16 cellular contexts compared by ENCODE assay signal in the genomic region with DNA sequence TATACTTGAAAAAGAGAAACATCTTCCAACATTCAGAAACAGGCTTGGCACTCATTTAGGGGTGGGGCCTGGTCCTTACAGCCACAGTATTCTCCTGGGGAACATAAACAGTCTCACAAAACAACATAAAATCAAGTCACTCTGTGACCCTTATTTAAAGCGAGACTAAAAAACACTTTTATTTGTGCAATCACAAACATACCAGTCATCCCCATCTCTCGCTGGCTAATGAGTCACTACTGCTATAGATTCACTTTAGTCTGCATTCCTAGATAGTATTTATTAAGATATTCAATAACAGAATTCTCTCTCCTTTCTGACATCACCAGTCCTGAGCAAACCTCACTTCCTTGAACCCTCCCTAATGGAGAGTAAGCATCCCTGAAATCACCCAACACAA.
DNase-seq lines count a peak whose midpoint lies in the region; ATAC-seq, FAIRE-seq and TF ChIP-seq lines count a peak whose summit lies in the region.
"Had no signal": no experiment of that assay in that cellular context is flagged by ENCODE, and none has a peak within 500 bp of the region (broad histone marks: within the 10 kb centered on the region; RNA-seq: fewer than 3 reads in every experiment).

No MANE protein-coding gene starts in this region.

- H3K36me3 ChIP-seq in bronchial epithelial cell (ENCODE audit: control insufficient read depth, insufficient read depth, low read length) = no peaks in the 10 kb centered on the region
- H3K36me3 ChIP-seq: left lung had no signal

- no peak overlapping the region for H3K4me3 ChIP-seq in bronchial epithelial cell (ENCODE audit: low read depth, low read length)
- H3K4me3 ChIP-seq: dorsolateral prefrontal cortex, left lung, skin epidermis had no signal

- ATAC-seq in GM21367 (IDR thresholded peaks at IDR 0.05; ENCODE audit: unreplicated experiment) = no peak
- ATAC-seq in HG03432 (IDR thresholded peaks at IDR 0.05; ENCODE audit: unreplicated experiment) = no peak
- ATAC-seq: left lung, Panc1 had no signal

- TF ChIP-seq CTCF in bronchial epithelial cell (IDR thresholded peaks at IDR 0.05; ENCODE audit: insufficient read depth, low read length, severe bottlenecking) = no peak
- no peak for TF ChIP-seq CTCF in D721Med (IDR thresholded peaks at IDR 0.05; ENCODE audit: insufficient read depth, missing control alignments)

- peak; percentile 6 for DNase-seq in EH (ENCODE audit: low read depth)
- peak; percentile 25 for DNase-seq in HT-29 (ENCODE audit: low spot score)
- peak; percentile 38 for DNase-seq in bronchial epithelial cell (ENCODE audit: low read depth)
- DNase-seq in kidney tubule cell (ENCODE audit: low spot score) = peak; percentile 6
- DNase-seq in D721Med (ENCODE audit: insufficient read length, low spot score) = no peak
- DNase-seq: activated CD4-positive, alpha-beta memory T cell treated with anti-CD3 and anti-CD28 coated beads, Interleukin-2, amount 10 ng/mL, durations not matched to agents 7 days and 5 days; activated effector memory CD4-positive, alpha-beta T cell treated with anti-CD3 and anti-CD28 coated beads, Interleukin-2, amount 50 U/mL, for 16 hours; aorta; dorsolateral prefrontal cortex; left lung; NCI-H2029 treated with DMSO at 0.1 percent for 48 hours; SK-N-SH had no signal

- FAIRE-seq in bronchial epithelial cell (lab: Jason Lieb, UNC) (no peak), D721Med (lab: Jason Lieb, UNC) (no peak)

- H3K27me3 ChIP-seq in bronchial epithelial cell (ENCODE audit: control insufficient read depth, insufficient read depth, low read length) = no peaks in the 10 kb centered on the region
- H3K27me3 ChIP-seq: dorsolateral prefrontal cortex, left lung had no signal
